In the genomic region with DNA sequence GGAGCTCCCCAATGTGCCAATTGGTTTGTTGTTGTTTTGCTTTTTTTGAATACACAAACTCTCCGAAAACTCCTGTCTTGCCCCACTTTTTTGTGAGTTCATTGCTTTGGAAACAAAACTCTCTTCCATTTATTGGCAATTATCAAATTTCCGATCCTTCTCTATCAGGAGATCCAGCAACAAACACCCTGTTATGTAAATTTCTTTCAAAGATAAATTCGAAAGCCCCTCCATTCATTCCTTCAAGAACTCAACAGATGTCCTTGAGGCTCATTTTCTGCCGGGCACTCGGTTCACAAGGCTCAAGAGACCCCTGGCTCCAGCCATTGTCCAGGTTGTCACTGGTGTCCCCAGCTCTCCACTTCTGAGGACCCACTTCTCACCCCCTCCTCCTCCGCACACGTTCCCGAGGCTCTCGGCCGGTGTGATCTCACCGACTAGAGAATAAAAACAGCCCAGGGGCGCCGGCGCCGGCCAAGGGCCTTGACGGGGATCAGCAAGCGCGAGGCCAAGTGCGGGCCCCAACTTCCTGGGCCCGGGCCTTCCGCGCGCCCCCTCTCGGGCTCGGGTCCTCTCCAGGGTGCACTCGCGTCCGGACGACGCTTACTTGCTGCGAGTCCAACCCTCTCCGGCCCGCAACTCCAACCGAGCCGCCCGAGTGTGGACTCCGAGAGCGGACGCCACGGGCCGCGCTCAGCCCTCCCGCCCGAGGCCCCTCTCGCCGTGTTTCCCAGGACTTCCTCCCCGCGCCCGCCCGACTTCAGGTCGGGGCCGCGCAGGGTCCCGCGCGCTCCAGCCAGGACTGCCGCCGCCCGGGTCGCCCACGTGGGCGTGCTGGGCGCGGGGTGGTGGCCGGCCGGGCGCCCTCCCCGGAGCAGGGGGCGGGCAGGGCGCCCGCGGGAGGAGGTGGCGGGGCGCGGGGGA, we compare ENCODE assay signal across 1 cellular context.
A peak's percentile ranks its signal among the peaks of the same experiment; 100 is the strongest.
TF ChIP-seq lines count a peak whose summit lies in the region.

No MANE protein-coding gene starts in this region.

TF ChIP-seq in K562, 482 proteins besides CTCF, POLR2A, EP300 and RAD21 (continued from another document and continues in another):
- no peak for TF ChIP-seq SAFB2 (IDR thresholded peaks at IDR 0.05; ENCODE audit: borderline replicate concordance, low read depth, low read length, severe bottlenecking)
- no peak for TF ChIP-seq GMEB1 (CRISPR knock-in tag; IDR thresholded peaks at IDR 0.05)
- no peak for TF ChIP-seq E2F4 (CRISPR knock-in tag; IDR thresholded peaks at IDR 0.05; ENCODE audit: low read depth)
- no peak for TF ChIP-seq SRF (CRISPR knock-in tag; IDR thresholded peaks at IDR 0.05)
- peak; percentile 52; the same call in 1 of the 2 replicates for TF ChIP-seq PHF8 (IDR thresholded peaks at IDR 0.05; ENCODE audit: borderline replicate concordance, low read length)
- no peak for TF ChIP-seq NFYB (IDR thresholded peaks at IDR 0.05; ENCODE audit: extremely low read depth, insufficient read length)
- peak; percentile 39 for TF ChIP-seq U2AF1 (optimal IDR thresholded peaks at IDR 0.05; ENCODE audit: low read depth, low read length)
- TF ChIP-seq MNT (conservative IDR thresholded peaks at IDR 0.05), result 0 out of 4 replicates have a peak, but pooled peaks of 1 of the 2 experiments have one; percentile 45
- TF ChIP-seq ZNF431 (CRISPR knock-in tag; IDR thresholded peaks at IDR 0.05), result no peak
- no peak; the same call in 1 of the 2 replicates for TF ChIP-seq CXXC5 (CRISPR knock-in tag; IDR thresholded peaks at IDR 0.05)
- TF ChIP-seq ZKSCAN3 (CRISPR knock-in tag; IDR thresholded peaks at IDR 0.05), result no peak
- TF ChIP-seq STAT5B (CRISPR knock-in tag; IDR thresholded peaks at IDR 0.05), result no peak
- TF ChIP-seq DDX20 (tag; IDR thresholded peaks at IDR 0.05; ENCODE audit: low read depth), result no peak
- TF ChIP-seq, protein P1, sequence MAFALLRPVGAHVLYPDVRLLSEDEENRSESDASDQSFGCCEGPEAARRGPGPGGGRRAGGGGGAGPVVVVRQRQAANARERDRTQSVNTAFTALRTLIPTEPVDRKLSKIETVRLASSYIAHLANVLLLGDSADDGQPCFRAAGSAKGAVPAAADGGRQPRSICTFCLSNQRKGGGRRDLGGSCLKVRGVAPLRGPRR (CRISPR knock-in tag; IDR thresholded peaks at IDR 0.05), result no peak
- no peak for TF ChIP-seq CHD4 (IDR thresholded peaks at IDR 0.05; ENCODE audit: insufficient read depth, insufficient replicate concordance, low read depth, low read length, poor library complexity, severe bottlenecking)
- no peak for TF ChIP-seq BRF2 (IDR thresholded peaks at IDR 0.05; ENCODE audit: borderline replicate concordance, insufficient read depth, insufficient read length)
- TF ChIP-seq ZFX (CRISPR knock-in tag; IDR thresholded peaks at IDR 0.05), result peak; percentile 97
- TF ChIP-seq, protein P2, sequence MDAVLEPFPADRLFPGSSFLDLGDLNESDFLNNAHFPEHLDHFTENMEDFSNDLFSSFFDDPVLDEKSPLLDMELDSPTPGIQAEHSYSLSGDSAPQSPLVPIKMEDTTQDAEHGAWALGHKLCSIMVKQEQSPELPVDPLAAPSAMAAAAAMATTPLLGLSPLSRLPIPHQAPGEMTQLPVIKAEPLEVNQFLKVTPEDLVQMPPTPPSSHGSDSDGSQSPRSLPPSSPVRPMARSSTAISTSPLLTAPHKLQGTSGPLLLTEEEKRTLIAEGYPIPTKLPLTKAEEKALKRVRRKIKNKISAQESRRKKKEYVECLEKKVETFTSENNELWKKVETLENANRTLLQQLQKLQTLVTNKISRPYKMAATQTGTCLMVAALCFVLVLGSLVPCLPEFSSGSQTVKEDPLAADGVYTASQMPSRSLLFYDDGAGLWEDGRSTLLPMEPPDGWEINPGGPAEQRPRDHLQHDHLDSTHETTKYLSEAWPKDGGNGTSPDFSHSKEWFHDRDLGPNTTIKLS (IDR thresholded peaks at IDR 0.05; ENCODE audit: borderline replicate concordance, low read depth), result no peak
- TF ChIP-seq, protein P3, sequence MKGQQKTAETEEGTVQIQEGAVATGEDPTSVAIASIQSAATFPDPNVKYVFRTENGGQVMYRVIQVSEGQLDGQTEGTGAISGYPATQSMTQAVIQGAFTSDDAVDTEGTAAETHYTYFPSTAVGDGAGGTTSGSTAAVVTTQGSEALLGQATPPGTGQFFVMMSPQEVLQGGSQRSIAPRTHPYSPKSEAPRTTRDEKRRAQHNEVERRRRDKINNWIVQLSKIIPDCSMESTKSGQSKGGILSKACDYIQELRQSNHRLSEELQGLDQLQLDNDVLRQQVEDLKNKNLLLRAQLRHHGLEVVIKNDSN (CRISPR knock-in tag; IDR thresholded peaks at IDR 0.05), result no peak
- TF ChIP-seq ESRRB (CRISPR knock-in tag; IDR thresholded peaks at IDR 0.05; ENCODE audit: borderline replicate concordance), result no peak
- no peak for TF ChIP-seq HLTF (IDR thresholded peaks at IDR 0.05)
- TF ChIP-seq MAZ (CRISPR knock-in tag; conservative IDR thresholded peaks at IDR 0.05 in 1 of 2, IDR thresholded peaks at IDR 0.05 in 1 of 2), result peak in 1 of 2 experiments; percentile 63; a peak in 2 of 4 replicates
- TF ChIP-seq RERE (CRISPR knock-in tag; IDR thresholded peaks at IDR 0.05; ENCODE audit: borderline replicate concordance), result no peak
- TF ChIP-seq RBM22 (IDR thresholded peaks at IDR 0.05; ENCODE audit: low read depth, low read length, poor library complexity, severe bottlenecking), result peak; percentile 37
- no peak for TF ChIP-seq MAFF (IDR thresholded peaks at IDR 0.05; ENCODE audit: low read length)
- no peak for TF ChIP-seq TBL1XR1 (IDR thresholded peaks at IDR 0.05; ENCODE audit: low read length in 2 of 2)
- TF ChIP-seq, protein P4, sequence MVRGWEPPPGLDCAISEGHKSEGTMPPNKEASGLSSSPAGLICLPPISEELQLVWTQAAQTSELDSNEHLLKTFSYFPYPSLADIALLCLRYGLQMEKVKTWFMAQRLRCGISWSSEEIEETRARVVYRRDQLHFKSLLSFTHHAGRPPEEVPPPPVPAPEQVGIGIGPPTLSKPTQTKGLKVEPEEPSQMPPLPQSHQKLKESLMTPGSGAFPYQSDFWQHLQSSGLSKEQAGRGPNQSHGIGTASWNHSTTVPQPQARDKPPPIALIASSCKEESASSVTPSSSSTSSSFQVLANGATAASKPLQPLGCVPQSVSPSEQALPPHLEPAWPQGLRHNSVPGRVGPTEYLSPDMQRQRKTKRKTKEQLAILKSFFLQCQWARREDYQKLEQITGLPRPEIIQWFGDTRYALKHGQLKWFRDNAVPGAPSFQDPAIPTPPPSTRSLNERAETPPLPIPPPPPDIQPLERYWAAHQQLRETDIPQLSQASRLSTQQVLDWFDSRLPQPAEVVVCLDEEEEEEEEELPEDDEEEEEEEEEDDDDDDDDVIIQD (CRISPR knock-in tag; IDR thresholded peaks at IDR 0.05), result no peak
- TF ChIP-seq ZNF232 (CRISPR knock-in tag; IDR thresholded peaks at IDR 0.05), result no peak
- TF ChIP-seq SMARCC2 (IDR thresholded peaks at IDR 0.05; ENCODE audit: low read depth), result no peak
- TF ChIP-seq FOXA1 (IDR thresholded peaks at IDR 0.05; ENCODE audit: borderline replicate concordance), result no peak
- no peak for TF ChIP-seq HMBOX1 (IDR thresholded peaks at IDR 0.05)
- TF ChIP-seq TEAD1 (CRISPR knock-in tag; IDR thresholded peaks at IDR 0.05), result peak in 1 of 2 experiments; percentile 35; a peak in 1 of 4 replicates
- TF ChIP-seq NFIX (CRISPR knock-in tag; IDR thresholded peaks at IDR 0.05; ENCODE audit: low read depth), result no peak
- TF ChIP-seq BRD9 (IDR thresholded peaks at IDR 0.05; ENCODE audit: low read depth, partially characterized antibody), result no peak
- TF ChIP-seq MCM3 (IDR thresholded peaks at IDR 0.05), result no peak
- TF ChIP-seq CHD1 (IDR thresholded peaks at IDR 0.05; ENCODE audit: low read length), result peak; percentile 53
- no peak for TF ChIP-seq MTF1 (CRISPR knock-in tag; IDR thresholded peaks at IDR 0.05; ENCODE audit: borderline replicate concordance)
- TF ChIP-seq PHB2 (IDR thresholded peaks at IDR 0.05; ENCODE audit: low read depth), result no peak
- no peak for TF ChIP-seq SMAD2 (IDR thresholded peaks at IDR 0.05; ENCODE audit: low read depth, low read length)
- TF ChIP-seq BRF1 (IDR thresholded peaks at IDR 0.05; ENCODE audit: borderline replicate concordance, extremely low read depth, insufficient read length), result no peak
- TF ChIP-seq NEUROD1 (IDR thresholded peaks at IDR 0.05; ENCODE audit: borderline replicate concordance, low read depth, low read length, partially characterized antibody), result peak; percentile 3
